In genomic region chr15:76812381-76812780, GRCh38 we compare ENCODE assay signal across 22 cellular contexts.
"Had no signal": no experiment of that assay in that cellular context is flagged by ENCODE, and none has a peak within 500 bp of the region (broad histone marks: within the 10 kb centered on the region; RNA-seq: fewer than 3 reads in every experiment).

No MANE protein-coding gene starts in this region.

- H3K27me3 ChIP-seq: MG63, SJSA1 had no signal

- H3K9me3 ChIP-seq: SJSA1 had no signal

- H3K27ac ChIP-seq: SJSA1 had no signal

- H3K4me1 ChIP-seq: SJSA1 had no signal

- H3K9ac ChIP-seq: SK-N-SH had no signal

- FAIRE-seq: RCC 7860 had no signal

- H3K4me2 ChIP-seq: SK-N-SH had no signal

- H3K4me3 ChIP-seq: MG63, SJSA1 had no signal

- DNase-seq: Karpas-422, KG1, MG63, NCI-H1092 treated with DMSO at 0.1 percent for 48 hours, NCI-H1436, NCI-H187, NCI-H2029, NCI-H2081 treated with DMSO at 0.1 percent for 48 hours, NCI-H2171, NCI-H226, NCI-H446, NCI-H510A, NCI-H524 treated with DMSO at 0.1 percent for 48 hours, NCI-H69, NCI-H774, Right ventricle myocardium superior, RPMI8226, SIG-M5, SK-N-SH, SW 1271 had no signal

- H3K36me3 ChIP-seq: MG63, SJSA1 had no signal
